Comparison of ENCODE assay signal across 37 cellular contexts in the genomic region with DNA sequence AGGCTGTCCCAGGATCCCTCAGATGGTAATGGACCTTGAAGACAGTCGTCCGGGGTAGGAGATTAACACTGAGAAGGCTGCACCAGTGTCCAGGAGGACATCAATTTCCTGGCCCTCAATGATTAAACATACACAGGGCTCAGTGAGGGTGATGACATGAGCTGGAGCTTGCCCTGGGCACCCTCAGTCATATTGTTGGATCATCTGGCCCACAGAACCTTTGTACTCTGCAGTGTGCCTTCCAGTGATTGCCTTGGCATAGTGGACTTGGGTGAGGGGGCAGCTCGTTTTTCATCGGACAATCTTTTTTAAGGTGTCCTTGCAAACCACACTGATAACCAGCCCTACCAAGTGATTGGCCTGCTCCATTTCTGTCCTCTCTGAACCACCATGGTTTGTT.
DNase-seq lines count a peak whose midpoint lies in the region; ATAC-seq, FAIRE-seq and TF ChIP-seq lines count a peak whose summit lies in the region.
"Had no signal": no experiment of that assay in that cellular context is flagged by ENCODE, and none has a peak within 500 bp of the region (broad histone marks: within the 10 kb centered on the region; RNA-seq: fewer than 3 reads in every experiment).

No MANE protein-coding gene starts in this region.

- peak overlapping the region; percentile 16; the same call in 1 of the 2 replicates for H2BK5ac ChIP-seq in H1 (ENCODE audit: low read depth, low read length)

- H3K36me3 ChIP-seq in liver (ENCODE audit: control insufficient read depth in 4 of 4, insufficient read depth in 3 of 4, low read depth in 1 of 4, low read length in 3 of 4) (no peaks in the 10 kb centered on the region), HepG2 (replicated peaks in 1 of 2; ENCODE audit: control insufficient read depth in 1 of 2, insufficient read depth in 2 of 2, low read length in 2 of 2) (no peaks in the 10 kb centered on the region), H1 (ENCODE audit: control insufficient read depth in 2 of 4, insufficient read depth in 4 of 4, low read length in 3 of 4) (peaks cover 0 to 4% (median 0%) of the 10 kb centered on the region in 4 experiments; a peak in 1 of 8 replicates), right lobe of liver (no peaks in the 10 kb centered on the region), uterus (no peaks in the 10 kb centered on the region)
- H3K36me3 ChIP-seq: BE2C, BLaER1 had no signal

- no peak overlapping the region for H3K4ac ChIP-seq in H1 (replicated peaks; ENCODE audit: insufficient read length, low read depth, low read length)

- no peak overlapping the region for H2BK12ac ChIP-seq in H1 (ENCODE audit: low read depth, low read length)

- no peaks in the 10 kb centered on the region for H3K23me2 ChIP-seq in H1 (ENCODE audit: low read depth, low read length)

- no peak overlapping the region for H3K14ac ChIP-seq in H1 (ENCODE audit: insufficient read length)

- no peak overlapping the region for H4K91ac ChIP-seq in H1 (replicated peaks; ENCODE audit: insufficient read length, low read length)

- TF ChIP-seq POLR2A in HepG2 (IDR thresholded peaks at IDR 0.05; ENCODE audit: insufficient read depth in 1 of 2, low read depth in 2 of 2, low read length in 2 of 2) (no peak), H1 (IDR thresholded peaks at IDR 0.05; ENCODE audit: control extremely low read depth in 1 of 2, low read depth in 2 of 2, low read length in 2 of 2) (no peak), right lobe of liver (IDR thresholded peaks at IDR 0.05) (no peak), uterus (IDR thresholded peaks at IDR 0.05) (no peak)

- intact Hi-C loops in HepG2 (cut with micrococcal nuclease; ENCODE audit: unreplicated experiment) = no loop called here
- intact Hi-C loops in right lobe of liver (cut with DNase I) = no loop called here
- intact Hi-C loops in uterus (cut with DNase I; ENCODE audit: low total_unique reads) = no loop called here

- no peak overlapping the region for H2AK5ac ChIP-seq in H1 (ENCODE audit: low read depth, low read length)

- H3K27ac ChIP-seq in liver (ENCODE audit: low read depth in 1 of 2, low read length in 2 of 2) (peak overlapping the region in 1 of 2 donors; percentile 38), HepG2 (ENCODE audit: extremely low read length, insufficient read depth, low read length) (no peak overlapping the region), H1 (ENCODE audit: low read depth, low read length) (no peak overlapping the region), right lobe of liver (peak overlapping the region in 1 of 3 donors; percentile 71), uterus (no peak overlapping the region)
- H3K27ac ChIP-seq: 22Rv1; A549; BLaER1; BLaER1 treated with 17β-estradiol and CSF1 and Interleukin-3, amounts not matched to agents 10 nM and 100 nM; C4-2B had no signal

- no peak overlapping the region for H4K5ac ChIP-seq in H1 (ENCODE audit: insufficient read length, low read depth, low read length)

- H2AFZ ChIP-seq in HepG2 (ENCODE audit: low read length) (no peak overlapping the region), H1 (ENCODE audit: low read length) (no peak overlapping the region)

- H3K9me3 ChIP-seq in liver (ENCODE audit: control insufficient read depth in 4 of 4, low read length in 3 of 4) (peaks cover 0 to 1% (median 0%) of the 10 kb centered on the region in 4 donors), HepG2 (ENCODE audit: low read length) (peaks cover 15% of the 10 kb centered on the region), H1 (ENCODE audit: insufficient read depth in 2 of 2, low read depth in 1 of 2, low read length in 1 of 2) (peaks cover 5 to 6% of the 10 kb centered on the region in 2 experiments; a peak in 3 of 4 replicates), right lobe of liver (peaks cover 0 to under 1% (median 0%) of the 10 kb centered on the region in 4 donors), uterus (peaks cover 0 to 3% of the 10 kb centered on the region in 2 donors)
- H3K9me3 ChIP-seq: BE2C, Caco-2 had no signal

- in situ Hi-C loops in HepG2 (cut with HindIII; ENCODE audit: extremely low pct_ligation_motif_present, low pct_unique_long_range_greater_than_20kb) = no loop called here

- 0 out of 2 replicates have a peak overlapping the region, but pooled peaks have one; percentile 34 for H2BK20ac ChIP-seq in H1 (ENCODE audit: low read length)

- POLR2A ChIA-PET in HepG2 (lab: Yijun Ruan, JAX) (no interaction called here), H1 (lab: Charles Lee; ENCODE audit: partially characterized antibody) (no interaction called here)

- H3K27me3 ChIP-seq in liver (ENCODE audit: control insufficient read depth in 4 of 4, insufficient read depth in 4 of 4, low read length in 3 of 4) (no peaks in the 10 kb centered on the region), HepG2 (ENCODE audit: control insufficient read depth in 1 of 2, insufficient read depth in 2 of 2, low read length in 2 of 2) (no peaks in the 10 kb centered on the region), H1 (replicated peaks in 1 of 4; ENCODE audit: control insufficient read depth in 3 of 4, extremely low read depth in 1 of 4, insufficient read depth in 3 of 4, low read length in 3 of 4) (no peaks in the 10 kb centered on the region), right lobe of liver (no peaks in the 10 kb centered on the region), uterus (no peaks in the 10 kb centered on the region)
- H3K27me3 ChIP-seq: BE2C; BLaER1; BLaER1 treated with 17β-estradiol and CSF1 and Interleukin-3, amounts not matched to agents 10 nM and 100 nM had no signal

- no peak overlapping the region for H2BK120ac ChIP-seq in H1 (replicated peaks; ENCODE audit: low read depth, low read length)

- CTCF ChIA-PET in HepG2 (lab: Yijun Ruan, JAX; ENCODE audit: low intra/inter-chr PET ratio, low total read pairs) = no interaction called here
- CTCF ChIA-PET in H1 (lab: Charles Lee; ENCODE audit: partially characterized antibody) = interaction anchor here (1.0 to 1.5 kb wide), 3 partner anchors 13 to 22 kb away, joined by 3 to 4 read pairs (median 3); no protein-coding TSS in a partner anchor

- H3K27me3 Mint-ChIP-seq in activated T-cell treated with anti-CD3 and anti-CD28 coated beads, Interleukin-2, amount 50 U/mL, for 72 hours (ENCODE audit: low read depth) = no peaks in the 10 kb centered on the region
- H3K27me3 Mint-ChIP-seq: B cell; CD4-positive, alpha-beta memory T cell; CD4-positive, alpha-beta T cell; CD4-positive, CD25-positive, alpha-beta regulatory T cell; CD8-positive, alpha-beta memory T cell had no signal

- no peaks in the 10 kb centered on the region for H3K79me1 ChIP-seq in H1 (ENCODE audit: low read depth, low read length)

- TF ChIP-seq EP300 in HepG2 (IDR thresholded peaks at IDR 0.05; ENCODE audit: low read depth in 2 of 2, low read length in 2 of 2) (no peak), HepG2 (CRISPR knock-in tag; IDR thresholded peaks at IDR 0.05; ENCODE audit: borderline replicate concordance) (no peak), H1 (IDR thresholded peaks at IDR 0.05; ENCODE audit: borderline replicate concordance in 1 of 2, low read depth in 2 of 2, low read length in 2 of 2) (no peak)

- H4K8ac ChIP-seq in H1 (ENCODE audit: extremely low read depth, insufficient read depth, low read length) = no peak overlapping the region

- no peak for DNase-seq in HepG2 (ENCODE audit: low spot score)
- DNase-seq in H1 (ENCODE audit: low read depth in 1 of 2, low spot score in 2 of 2) = no peak
- DNase-seq in left lobe of liver (ENCODE audit: low spot score) = peak; percentile 73
- peak; percentile 27 to 72 (median 69) for DNase-seq in right lobe of liver
- DNase-seq in activated T-cell treated with anti-CD3 and anti-CD28 coated beads, Interleukin-2, amount 50 U/mL, for 72 hours = no peak
- no peak for DNase-seq in stimulated activated naive CD8-positive, alpha-beta T cell treated with anti-CD3 and anti-CD28 coated beads, Interleukin-15, Interleukin-2, amounts not matched to agents 100 U/mL and 50 U/mL, for 24 hours
- DNase-seq in uterus = no peak
- DNase-seq: 8988T; ACHN; AML-193; BE2C; C1 segment of cervical spinal cord; Caco-2; Calu3; CD4-positive, alpha-beta memory T cell; CD4-positive, alpha-beta T cell; CD4-positive, CD25-positive, alpha-beta regulatory T cell; CD8-positive, alpha-beta memory T cell; CD8-positive, alpha-beta T cell; COR-L47; DMS 273 treated with DMSO at 0.1 percent for 48 hours; DMS153; DMS53; DMS79; DMS79 treated with DMSO at 0.1 percent for 48 hours; DND-41; EL had no signal

- H3K4me3 ChIP-seq in liver (ENCODE audit: low read depth in 1 of 3, low read length in 3 of 3) (no peak overlapping the region), HepG2 (replicated peaks in 1 of 3; ENCODE audit: insufficient read depth in 1 of 3, low read depth in 2 of 3, low read length in 3 of 3) (no peak overlapping the region), H1 (ENCODE audit: extremely low read depth in 1 of 4, insufficient read depth in 2 of 4, low read depth in 3 of 4, low read length in 4 of 4) (no peak overlapping the region), right lobe of liver (no peak overlapping the region), uterus (no peak overlapping the region)
- H3K4me3 ChIP-seq: A549; BLaER1; BLaER1 treated with 17β-estradiol and CSF1 and Interleukin-3, amounts not matched to agents 10 nM and 100 nM had no signal

- no peak overlapping the region for H3K9ac ChIP-seq in liver (ENCODE audit: low read depth in 1 of 2, low read length in 2 of 2)
- H3K9ac ChIP-seq in HepG2 (ENCODE audit: insufficient read depth, low read depth, low read length) = no peak overlapping the region
- H3K9ac ChIP-seq in H1 (replicated peaks in 1 of 4; ENCODE audit: extremely low read depth in 1 of 4, low read depth in 3 of 4, low read length in 3 of 4) = no peak overlapping the region
- H3K9ac ChIP-seq: BLaER1; BLaER1 treated with 17β-estradiol and CSF1 and Interleukin-3, amounts not matched to agents 10 nM and 100 nM had no signal

- ATAC-seq in HepG2 = no peak
- ATAC-seq in left lobe of liver = peak; percentile 97
- ATAC-seq in right lobe of liver = peak; percentile 90 to 99 (median 94)
- ATAC-seq in activated T-cell treated with anti-CD3 and anti-CD28 coated beads, Interleukin-2, amount 50 U/mL, for 72 hours (replicated peaks in 1 of 2) = no peak
- ATAC-seq in stimulated activated naive CD8-positive, alpha-beta T cell treated with anti-CD3 and anti-CD28 coated beads, Interleukin-15, Interleukin-2, amounts not matched to agents 100 U/mL and 50 U/mL, for 24 hours = no peak
- ATAC-seq: A549; CD8-positive, alpha-beta T cell had no signal

- H3K4me3 Mint-ChIP-seq in activated T-cell treated with anti-CD3 and anti-CD28 coated beads, Interleukin-2, amount 50 U/mL, for 72 hours = no peak overlapping the region
- H3K4me3 Mint-ChIP-seq: B cell; CD14-positive monocyte; CD4-positive, alpha-beta memory T cell; CD4-positive, alpha-beta T cell; CD4-positive, CD25-positive, alpha-beta regulatory T cell; CD8-positive, alpha-beta memory T cell; CD8-positive, alpha-beta T cell had no signal

- peaks cover 16 to 19% of the 10 kb centered on the region in 2 donors for H3K36me3 Mint-ChIP-seq in activated T-cell treated with anti-CD3 and anti-CD28 coated beads, Interleukin-2, amount 50 U/mL, for 72 hours (ENCODE audit: insufficient read depth in 2 of 2)

- no peak for FAIRE-seq in HepG2 (lab: Jason Lieb, UNC)
- FAIRE-seq in H1 (lab: Jason Lieb, UNC) = no peak
- FAIRE-seq: A204.1, A549, D721Med had no signal

- TF ChIP-seq CTCF in liver (IDR thresholded peaks at IDR 0.05; ENCODE audit: low read depth, low read length, missing input control) = no peak
- no peak for TF ChIP-seq CTCF in HepG2 (CRISPR knock-in tag; IDR thresholded peaks at IDR 0.05)
- TF ChIP-seq CTCF in H1 (IDR thresholded peaks at IDR 0.05; ENCODE audit: control extremely low read depth in 1 of 3, insufficient read depth in 1 of 3, low read depth in 1 of 3, low read length in 3 of 3) = no peak
- TF ChIP-seq CTCF in right lobe of liver (IDR thresholded peaks at IDR 0.05) = no peak
- no peak for TF ChIP-seq CTCF in uterus (IDR thresholded peaks at IDR 0.05)

- no peak overlapping the region for H3K23ac ChIP-seq in H1 (ENCODE audit: insufficient read length)

- 30% methylated on average over 4 of the region's 4 CpGs for WGBS in liver
- WGBS in HepG2 (ENCODE audit: low lambda C conversion rate) = 28% methylated on average over 4 of the region's 4 CpGs
- WGBS in H1 (ENCODE audit: extremely low coverage in 1 of 2, insufficient coverage in 1 of 2, insufficient read length in 1 of 2, insufficient replicate concordance in 2 of 2, low coverage in 1 of 2, low lambda C conversion rate in 2 of 2, missing lambda C conversion rate in 1 of 2), 2 experiments = 88% methylated on average over 4 of the region's 4 CpGs; no CpG with 5 or more reads in 1 of the 2 experiments
- 50% methylated on average over 1 of the region's 4 CpGs for WGBS in right lobe of liver (ENCODE audit: insufficient coverage, low coverage, low lambda C conversion rate, missing lambda C conversion rate)

- TF ChIP-seq RAD21 in liver (IDR thresholded peaks at IDR 0.05) (peak; percentile 37 to 60), HepG2 (CRISPR knock-in tag; IDR thresholded peaks at IDR 0.05) (no peak), H1 (IDR thresholded peaks at IDR 0.05 in 1 of 2, conservative IDR thresholded peaks at IDR 0.05 in 1 of 2; ENCODE audit: low read depth in 2 of 2, low read length in 2 of 2) (no peak)

- peaks cover 11% of the 10 kb centered on the region for H3K4me1 Mint-ChIP-seq in activated T-cell treated with anti-CD3 and anti-CD28 coated beads, Interleukin-2, amount 50 U/mL, for 72 hours (ENCODE audit: low read depth)

- H3K9me3 Mint-ChIP-seq in activated T-cell treated with anti-CD3 and anti-CD28 coated beads, Interleukin-2, amount 50 U/mL, for 72 hours = peaks cover 17 to 18% of the 10 kb centered on the region in 2 donors

- H3K56ac ChIP-seq in H1 (replicated peaks; ENCODE audit: insufficient read length, low read depth, low read length) = no peak overlapping the region

- H4K20me1 ChIP-seq in HepG2 (ENCODE audit: insufficient read depth, low read length) = no peaks in the 10 kb centered on the region
- H4K20me1 ChIP-seq in H1 (replicated peaks in 1 of 2; ENCODE audit: control insufficient read depth in 1 of 2, insufficient read depth in 2 of 2, low read length in 2 of 2) = no peaks in the 10 kb centered on the region
- H4K20me1 ChIP-seq: BLaER1; BLaER1 treated with 17β-estradiol and CSF1 and Interleukin-3, amounts not matched to agents 10 nM and 100 nM had no signal

- H2BK15ac ChIP-seq in H1 (ENCODE audit: low read length) = no peak overlapping the region

- H3K79me2 ChIP-seq in HepG2 (ENCODE audit: insufficient read depth, low read length) (no peaks in the 10 kb centered on the region), H1 (ENCODE audit: control insufficient read depth in 1 of 2, insufficient read depth in 2 of 2, low read length in 2 of 2) (no peaks in the 10 kb centered on the region)

- no peaks in the 10 kb centered on the region for H3K4me1 ChIP-seq in liver (ENCODE audit: control insufficient read depth in 4 of 4, insufficient read depth in 4 of 4, low read length in 3 of 4)
- H3K4me1 ChIP-seq in HepG2 (ENCODE audit: insufficient read depth, low read length) = no peaks in the 10 kb centered on the region
- H3K4me1 ChIP-seq in H1 (replicated peaks in 1 of 4; ENCODE audit: control insufficient read depth in 3 of 4, insufficient read depth in 4 of 4, low read length in 3 of 4) = peaks cover 0 to 5% (median 3%) of the 10 kb centered on the region in 4 experiments; a peak in 4 of 7 replicates
- peaks cover 0 to 21% (median 0%) of the 10 kb centered on the region in 4 donors for H3K4me1 ChIP-seq in right lobe of liver
- no peaks in the 10 kb centered on the region for H3K4me1 ChIP-seq in uterus
- H3K4me1 ChIP-seq: A549, BE2C, BLaER1, Caco-2 had no signal

- no TSS peak for BruUV-seq in HepG2 (replicated peaks; lab: Mats Ljungman, UMichigan)

- H3K18ac ChIP-seq in H1 (ENCODE audit: extremely low read depth, low read length) = no peak overlapping the region; the same call in 1 of the 2 replicates

- H3K4me2 ChIP-seq in HepG2 (ENCODE audit: low read depth, low read length) (no peak overlapping the region), H1 (ENCODE audit: insufficient read depth in 1 of 2, low read depth in 2 of 2, low read length in 2 of 2) (no peak overlapping the region)
- H3K4me2 ChIP-seq: A549; BLaER1; BLaER1 treated with 17β-estradiol and CSF1 and Interleukin-3, amounts not matched to agents 10 nM and 100 nM had no signal

- H3K27ac Mint-ChIP-seq in activated T-cell treated with anti-CD3 and anti-CD28 coated beads, Interleukin-2, amount 50 U/mL, for 72 hours = no peak overlapping the region
- H3K27ac Mint-ChIP-seq: B cell; CD14-positive monocyte; CD4-positive, alpha-beta memory T cell; CD4-positive, alpha-beta T cell; CD4-positive, CD25-positive, alpha-beta regulatory T cell; CD8-positive, alpha-beta memory T cell; CD8-positive, alpha-beta T cell had no signal

Comparison
In these comparisons a context has a peak if more than half of its experiments do, and no peak if none do; other contexts are left out.
1. ATAC-seq: peak in left lobe of liver (single experiment) and right lobe of liver (4 of 4); none in HepG2 (single experiment), activated T-cell treated with anti-CD3 and anti-CD28 coated beads, Interleukin-2, amount 50 U/mL, for 72 hours (0 of 2) and stimulated activated naive CD8-positive, alpha-beta T cell treated with anti-CD3 and anti-CD28 coated beads, Interleukin-15, Interleukin-2, amounts not matched to agents 100 U/mL and 50 U/mL, for 24 hours (single experiment).
2. DNase-seq: peak in left lobe of liver (single experiment) and right lobe of liver (3 of 3); none in HepG2 (single experiment), H1 (0 of 2), activated T-cell treated with anti-CD3 and anti-CD28 coated beads, Interleukin-2, amount 50 U/mL, for 72 hours (0 of 2), stimulated activated naive CD8-positive, alpha-beta T cell treated with anti-CD3 and anti-CD28 coated beads, Interleukin-15, Interleukin-2, amounts not matched to agents 100 U/mL and 50 U/mL, for 24 hours (single experiment) and uterus (0 of 2).